Comparison of ENCODE assay signal across 31 cellular contexts in genomic region chr1:158491372-158491771, GRCh38. TPM values are rescaled to one million over a fixed set of nuclear protein-coding genes. Genes with fewer than 3 reads are reported as not detected.
"Had no signal": no experiment of that assay in that cellular context is flagged by ENCODE, and none has a peak within 500 bp of the region (broad histone marks: within the 10 kb centered on the region; RNA-seq: fewer than 3 reads in every experiment).

No MANE protein-coding gene starts in this region.

- H3K4me1 ChIP-seq: colonic mucosa, esophagus squamous epithelium, gastrocnemius medialis, heart right ventricle, left lung, lower lobe of right lung had no signal

- H3K36me3 Mint-ChIP-seq: mesothelial cell of epicardium, naive B cell had no signal

- H3K36me3 ChIP-seq: colonic mucosa, esophagus squamous epithelium, gastrocnemius medialis, heart right ventricle, left lung, lower lobe of right lung had no signal

- H3K9me3 Mint-ChIP-seq: dendritic cell treated with granulocyte-macrophage colony-stimulating factor and Interleukin-4, amounts not matched to agents 40 ng/mL and 50 ng/mL, for 4 days; effector memory CD8-positive, alpha-beta T cell; endodermal cell; mesothelial cell of epicardium; naive B cell had no signal

- H3K27ac Mint-ChIP-seq: dendritic cell treated with granulocyte-macrophage colony-stimulating factor and Interleukin-4, amounts not matched to agents 40 ng/mL and 50 ng/mL, for 4 days; effector memory CD8-positive, alpha-beta T cell; endodermal cell; mesothelial cell of epicardium; naive B cell had no signal

- DNase-seq: colonic mucosa; cortex of kidney; effector CD8-positive, alpha-beta T cell; effector memory CD8-positive, alpha-beta T cell; endodermal cell; erythroblast; esophagus squamous epithelium; foreskin fibroblast; gastrocnemius medialis; glutamatergic neuron; head of caudate nucleus; heart right ventricle; hippocampal formation; left cardiac atrium; left lung; left ventricle myocardium superior; lower lobe of right lung; mesenchymal stem cell; mucosa of descending colon; naive B cell had no signal

- H3K9me3 ChIP-seq: colonic mucosa, esophagus squamous epithelium, gastrocnemius medialis, heart right ventricle, left lung, lower lobe of right lung, mucosa of descending colon had no signal

- H3K27me3 ChIP-seq: colonic mucosa, esophagus squamous epithelium, gastrocnemius medialis, left lung had no signal

- H3K4me3 ChIP-seq: colonic mucosa, esophagus squamous epithelium, gastrocnemius medialis, heart right ventricle, left lung, lower lobe of right lung, mucosa of descending colon had no signal

- ATAC-seq: effector memory CD8-positive, alpha-beta T cell; esophagus mucosa; gastrocnemius medialis; heart right ventricle; left cardiac atrium; left lung; left ventricle myocardium superior; lower lobe of right lung; mucosa of descending colon had no signal

- H3K27me3 Mint-ChIP-seq: dendritic cell treated with granulocyte-macrophage colony-stimulating factor and Interleukin-4, amounts not matched to agents 40 ng/mL and 50 ng/mL, for 4 days had no signal

- H3K4me1 Mint-ChIP-seq: endodermal cell had no signal

- H3K4me3 Mint-ChIP-seq: dendritic cell treated with granulocyte-macrophage colony-stimulating factor and Interleukin-4, amounts not matched to agents 40 ng/mL and 50 ng/mL, for 4 days; effector memory CD8-positive, alpha-beta T cell; endodermal cell; mesothelial cell of epicardium; naive B cell had no signal

- H3K27ac ChIP-seq: colonic mucosa, epithelial cell of prostate, esophagus squamous epithelium, gastrocnemius medialis, heart right ventricle, left lung, lower lobe of right lung had no signal

RNA-seq across cellular contexts. Expression of gene OR10R2, which starts 19.4 kb away (rescaled TPM):
- total RNA-seq: colonic mucosa, dermis microvascular lymphatic vessel endothelial cell, endodermal cell, esophagus mucosa, esophagus squamous epithelium, gastrocnemius medialis, glomerular endothelial cell, heart right ventricle, kidney epithelial cell, left cardiac atrium, left lung, left ventricle myocardium superior, lower leg skin, lower lobe of right lung, lung microvascular endothelial cell, mesenteric fat pad, mesothelial cell of epicardium, mucosa of descending colon, myocyte had no signal

RNA-seq across cellular contexts. Expression of gene OR10K1, which starts 29.7 kb away (rescaled TPM):
- total RNA-seq: colonic mucosa, dermis microvascular lymphatic vessel endothelial cell, endodermal cell, esophagus mucosa, esophagus squamous epithelium, gastrocnemius medialis, glomerular endothelial cell, heart right ventricle, kidney epithelial cell, left cardiac atrium, left lung, left ventricle myocardium superior, lower leg skin, lower lobe of right lung, lung microvascular endothelial cell, mesenteric fat pad, mesothelial cell of epicardium, mucosa of descending colon, myocyte had no signal
